In genomic region chr21:35164971-35165483, GRCh38 we compare ENCODE assay signal across 29 cellular contexts.
"Had no signal": no experiment of that assay in that cellular context is flagged by ENCODE, and none has a peak within 500 bp of the region (broad histone marks: within the 10 kb centered on the region; RNA-seq: fewer than 3 reads in every experiment).

No MANE protein-coding gene starts in this region.

- DNase-seq: colonic mucosa; cortex of kidney; dermis blood vessel endothelial cell; dorsolateral prefrontal cortex; effector CD4-positive, alpha-beta T cell; effector CD8-positive, alpha-beta T cell; effector memory CD4-positive, alpha-beta T cell; effector memory CD8-positive, alpha-beta T cell; endodermal cell; erythroblast; esophagus squamous epithelium; foreskin fibroblast; foreskin keratinocyte; foreskin melanocyte; gastrocnemius medialis; glutamatergic neuron; head of caudate nucleus; heart left ventricle; heart right ventricle had no signal

- H3K4me3 Mint-ChIP-seq: dendritic cell treated with granulocyte-macrophage colony-stimulating factor and Interleukin-4, amounts not matched to agents 40 ng/mL and 50 ng/mL, for 4 days; effector memory CD8-positive, alpha-beta T cell; endodermal cell had no signal

- H3K9me3 ChIP-seq: colonic mucosa, esophagus muscularis mucosa, esophagus squamous epithelium, gastrocnemius medialis, gastroesophageal sphincter had no signal

- FAIRE-seq: colon, endometrium, endothelial cell of umbilical vein, frontal cortex had no signal

- H3K27ac ChIP-seq: colonic mucosa, coronary artery, dorsolateral prefrontal cortex, epithelial cell of prostate, esophagus muscularis mucosa, esophagus squamous epithelium, foreskin keratinocyte, gastrocnemius medialis, gastroesophageal sphincter, heart left ventricle, heart right ventricle had no signal

- H3K27me3 ChIP-seq: colonic mucosa, esophagus squamous epithelium, foreskin keratinocyte, gastrocnemius medialis had no signal

- H3K4me1 ChIP-seq: colonic mucosa, esophagus muscularis mucosa, gastrocnemius medialis, gastroesophageal sphincter, heart left ventricle, heart right ventricle had no signal

- H3K9me3 Mint-ChIP-seq: endodermal cell had no signal

- H3K4me3 ChIP-seq: colonic mucosa, coronary artery, dorsolateral prefrontal cortex, esophagus muscularis mucosa, esophagus squamous epithelium, gastrocnemius medialis, gastroesophageal sphincter, heart left ventricle, heart right ventricle had no signal

- H3K36me3 ChIP-seq: colonic mucosa, esophagus muscularis mucosa, esophagus squamous epithelium, gastrocnemius medialis, gastroesophageal sphincter, heart left ventricle, heart right ventricle had no signal

- ATAC-seq: effector memory CD8-positive, alpha-beta T cell; esophagus mucosa; foreskin keratinocyte; gastrocnemius medialis; gastroesophageal sphincter; heart left ventricle; heart right ventricle had no signal

- H3K27ac Mint-ChIP-seq: dendritic cell treated with granulocyte-macrophage colony-stimulating factor and Interleukin-4, amounts not matched to agents 40 ng/mL and 50 ng/mL, for 4 days; effector memory CD8-positive, alpha-beta T cell; endodermal cell had no signal
